1 cellular context compared by ENCODE assay signal in the genomic region with DNA sequence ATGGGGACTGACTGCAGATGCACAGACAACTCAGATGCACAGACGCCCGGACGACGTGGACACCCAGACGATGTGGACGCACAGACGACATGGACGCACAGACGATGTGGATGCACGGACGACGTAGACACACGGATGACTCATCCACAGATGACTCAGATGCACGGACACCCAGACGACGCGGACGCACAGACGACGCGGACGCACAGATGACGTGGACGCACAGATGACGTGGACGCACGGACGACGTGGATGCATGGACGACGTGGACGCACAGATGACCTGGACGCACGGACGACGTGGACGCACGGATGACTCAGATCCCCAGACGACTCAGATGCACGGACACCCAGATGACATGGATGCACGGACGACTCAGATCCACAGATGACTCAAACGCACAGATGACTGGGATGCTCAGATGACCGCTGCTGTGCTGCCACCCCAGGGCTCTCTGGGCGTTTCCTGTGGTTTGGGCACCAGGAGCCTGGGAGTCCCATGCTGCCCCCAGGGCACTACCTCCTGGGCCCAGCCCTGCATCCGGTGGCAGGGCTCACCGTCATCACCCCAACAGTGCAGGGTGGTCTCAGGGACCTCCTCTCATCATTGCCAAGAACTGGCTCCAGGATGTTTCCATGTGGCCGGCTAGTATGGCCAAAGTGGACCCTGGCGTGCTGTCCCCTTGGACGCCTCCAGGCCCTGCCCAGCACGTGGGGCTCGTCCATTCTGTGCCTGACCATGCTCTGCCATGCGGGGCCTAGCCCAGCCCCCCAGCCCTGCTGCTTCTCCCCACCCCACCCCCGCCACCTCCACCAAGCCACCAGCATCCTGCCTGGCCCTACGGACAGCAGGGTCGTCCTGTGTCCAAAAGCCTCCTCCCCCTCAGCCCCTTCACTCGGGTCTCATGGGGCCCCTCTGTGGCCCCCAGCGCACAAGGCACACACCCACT.
TF ChIP-seq lines count a peak whose summit lies in the region.

No MANE protein-coding gene starts in this region.

TF ChIP-seq in K562, 482 proteins besides CTCF, POLR2A, EP300 and RAD21 (continued from another document):
- TF ChIP-seq, protein P1, sequence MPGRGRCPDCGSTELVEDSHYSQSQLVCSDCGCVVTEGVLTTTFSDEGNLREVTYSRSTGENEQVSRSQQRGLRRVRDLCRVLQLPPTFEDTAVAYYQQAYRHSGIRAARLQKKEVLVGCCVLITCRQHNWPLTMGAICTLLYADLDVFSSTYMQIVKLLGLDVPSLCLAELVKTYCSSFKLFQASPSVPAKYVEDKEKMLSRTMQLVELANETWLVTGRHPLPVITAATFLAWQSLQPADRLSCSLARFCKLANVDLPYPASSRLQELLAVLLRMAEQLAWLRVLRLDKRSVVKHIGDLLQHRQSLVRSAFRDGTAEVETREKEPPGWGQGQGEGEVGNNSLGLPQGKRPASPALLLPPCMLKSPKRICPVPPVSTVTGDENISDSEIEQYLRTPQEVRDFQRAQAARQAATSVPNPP (IDR thresholded peaks at IDR 0.05; ENCODE audit: borderline replicate concordance, insufficient read depth, insufficient read length): no peak
- TF ChIP-seq SP1 (CRISPR knock-in tag; IDR thresholded peaks at IDR 0.05): peak; percentile 90
- TF ChIP-seq, protein P2, sequence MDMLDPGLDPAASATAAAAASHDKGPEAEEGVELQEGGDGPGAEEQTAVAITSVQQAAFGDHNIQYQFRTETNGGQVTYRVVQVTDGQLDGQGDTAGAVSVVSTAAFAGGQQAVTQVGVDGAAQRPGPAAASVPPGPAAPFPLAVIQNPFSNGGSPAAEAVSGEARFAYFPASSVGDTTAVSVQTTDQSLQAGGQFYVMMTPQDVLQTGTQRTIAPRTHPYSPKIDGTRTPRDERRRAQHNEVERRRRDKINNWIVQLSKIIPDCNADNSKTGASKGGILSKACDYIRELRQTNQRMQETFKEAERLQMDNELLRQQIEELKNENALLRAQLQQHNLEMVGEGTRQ (CRISPR knock-in tag; IDR thresholded peaks at IDR 0.05): no peak
- no peak for TF ChIP-seq FOXM1 (IDR thresholded peaks at IDR 0.05; ENCODE audit: low read depth)
- 0 out of 2 replicates have a peak, but pooled peaks have one; percentile 78 for TF ChIP-seq FOXM1 (CRISPR knock-in tag; IDR thresholded peaks at IDR 0.05; ENCODE audit: low read depth)
- peak; percentile 38 for TF ChIP-seq SMAD1 (IDR thresholded peaks at IDR 0.05; ENCODE audit: low read depth, low read length, partially characterized antibody)
- no peak for TF ChIP-seq KAT7 (CRISPR knock-in tag; IDR thresholded peaks at IDR 0.05; ENCODE audit: borderline replicate concordance)
- TF ChIP-seq ZNF436 (CRISPR knock-in tag; IDR thresholded peaks at IDR 0.05): no peak
- TF ChIP-seq ZNF41 (CRISPR knock-in tag; conservative IDR thresholded peaks at IDR 0.05): no peak
- TF ChIP-seq, protein P3, sequence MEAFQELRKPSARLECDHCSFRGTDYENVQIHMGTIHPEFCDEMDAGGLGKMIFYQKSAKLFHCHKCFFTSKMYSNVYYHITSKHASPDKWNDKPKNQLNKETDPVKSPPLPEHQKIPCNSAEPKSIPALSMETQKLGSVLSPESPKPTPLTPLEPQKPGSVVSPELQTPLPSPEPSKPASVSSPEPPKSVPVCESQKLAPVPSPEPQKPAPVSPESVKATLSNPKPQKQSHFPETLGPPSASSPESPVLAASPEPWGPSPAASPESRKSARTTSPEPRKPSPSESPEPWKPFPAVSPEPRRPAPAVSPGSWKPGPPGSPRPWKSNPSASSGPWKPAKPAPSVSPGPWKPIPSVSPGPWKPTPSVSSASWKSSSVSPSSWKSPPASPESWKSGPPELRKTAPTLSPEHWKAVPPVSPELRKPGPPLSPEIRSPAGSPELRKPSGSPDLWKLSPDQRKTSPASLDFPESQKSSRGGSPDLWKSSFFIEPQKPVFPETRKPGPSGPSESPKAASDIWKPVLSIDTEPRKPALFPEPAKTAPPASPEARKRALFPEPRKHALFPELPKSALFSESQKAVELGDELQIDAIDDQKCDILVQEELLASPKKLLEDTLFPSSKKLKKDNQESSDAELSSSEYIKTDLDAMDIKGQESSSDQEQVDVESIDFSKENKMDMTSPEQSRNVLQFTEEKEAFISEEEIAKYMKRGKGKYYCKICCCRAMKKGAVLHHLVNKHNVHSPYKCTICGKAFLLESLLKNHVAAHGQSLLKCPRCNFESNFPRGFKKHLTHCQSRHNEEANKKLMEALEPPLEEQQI (IDR thresholded peaks at IDR 0.05): no peak
- TF ChIP-seq PRMT5 (CRISPR knock-in tag; IDR thresholded peaks at IDR 0.05): no peak
- no peak for TF ChIP-seq ZFPM2 (CRISPR knock-in tag; IDR thresholded peaks at IDR 0.05)
- TF ChIP-seq, protein P4, sequence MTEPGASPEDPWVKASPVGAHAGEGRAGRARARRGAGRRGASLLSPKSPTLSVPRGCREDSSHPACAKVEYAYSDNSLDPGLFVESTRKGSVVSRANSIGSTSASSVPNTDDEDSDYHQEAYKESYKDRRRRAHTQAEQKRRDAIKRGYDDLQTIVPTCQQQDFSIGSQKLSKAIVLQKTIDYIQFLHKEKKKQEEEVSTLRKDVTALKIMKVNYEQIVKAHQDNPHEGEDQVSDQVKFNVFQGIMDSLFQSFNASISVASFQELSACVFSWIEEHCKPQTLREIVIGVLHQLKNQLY (CRISPR knock-in tag; conservative IDR thresholded peaks at IDR 0.05): 0 out of 4 replicates have a peak, but pooled peaks of 1 of the 2 experiments have one; percentile 39
- no peak for TF ChIP-seq PPARD (CRISPR knock-in tag; IDR thresholded peaks at IDR 0.05)
- peak; percentile 81 for TF ChIP-seq ZFP36 (IDR thresholded peaks at IDR 0.05; ENCODE audit: low read depth, low read length, partially characterized antibody)
- no peak for TF ChIP-seq ASH1L (IDR thresholded peaks at IDR 0.05; ENCODE audit: borderline replicate concordance, low read depth, partially characterized antibody)
- TF ChIP-seq TAF15 (IDR thresholded peaks at IDR 0.05; ENCODE audit: low read depth, low read length): no peak
- TF ChIP-seq TAF9B (IDR thresholded peaks at IDR 0.05; ENCODE audit: partially characterized antibody): peak; percentile 98
- peak; percentile 95 for TF ChIP-seq ZBTB17 (CRISPR knock-in tag; IDR thresholded peaks at IDR 0.05)
- TF ChIP-seq FOS (IDR thresholded peaks at IDR 0.05; ENCODE audit: extremely low read depth, insufficient read length): peak; percentile 89
- TF ChIP-seq SMARCB1 (IDR thresholded peaks at IDR 0.05; ENCODE audit: insufficient read length, low read depth): peak; percentile 58
- no peak for TF ChIP-seq ZNF764 (CRISPR knock-in tag; IDR thresholded peaks at IDR 0.05; ENCODE audit: low read depth)
- no peak for TF ChIP-seq ZNF561 (CRISPR knock-in tag; conservative IDR thresholded peaks at IDR 0.05)
- TF ChIP-seq THRAP3 (IDR thresholded peaks at IDR 0.05; ENCODE audit: borderline replicate concordance): no peak
